Comparison of ENCODE assay signal across 28 cellular contexts in genomic region chr13:45249662-45250061, GRCh38. TPM values are rescaled to one million over a fixed set of nuclear protein-coding genes. Genes with fewer than 3 reads are reported as not detected.
"Had no signal": no experiment of that assay in that cellular context is flagged by ENCODE, and none has a peak within 500 bp of the region (broad histone marks: within the 10 kb centered on the region; RNA-seq: fewer than 3 reads in every experiment).

No MANE protein-coding gene starts in this region.

- H3K9me3 Mint-ChIP-seq: mesothelial cell of epicardium; natural killer cell treated with Interleukin-12 subunit alpha and Interleukin-12 subunit beta and Interleukin-15 and Interleukin-18, amount 100 ng/mL, for 72 hours; neural crest cell; stimulated activated naive CD8-positive, alpha-beta T cell treated with anti-CD3 and anti-CD28 coated beads, Interleukin-15, Interleukin-2, amounts not matched to agents 100 ng/mL and 50 ng/mL, for 24 hours had no signal

- H3K36me3 ChIP-seq: right lobe of liver, thoracic aorta, transverse colon, uterus had no signal

- ATAC-seq: esophagus mucosa; gastrocnemius medialis; heart left ventricle; left ventricle myocardium superior; lower lobe of right lung; mucosa of descending colon; natural killer cell treated with Interleukin-12 subunit alpha and Interleukin-12 subunit beta and Interleukin-15 and Interleukin-18, amount 100 ng/mL, for 72 hours; right lobe of liver; stimulated activated naive B cell treated with anti-CD40 and anti-IgM and Interleukin-4, amounts not matched to agents 10 μg/mL and 1 μg/mL and 100 μg/mL, for 72 hours; upper lobe of right lung had no signal

- H3K27me3 Mint-ChIP-seq: naive B cell; natural killer cell treated with Interleukin-12 subunit alpha and Interleukin-12 subunit beta and Interleukin-15 and Interleukin-18, amount 100 ng/mL, for 72 hours; progenitor cell of endocrine pancreas; stimulated activated naive B cell treated with anti-CD40 and anti-IgM and Interleukin-4, amounts not matched to agents 10 μg/mL and 1 μg/mL and 100 μg/mL, for 72 hours; stimulated activated naive CD8-positive, alpha-beta T cell treated with anti-CD3 and anti-CD28 coated beads, Interleukin-15, Interleukin-2, amounts not matched to agents 100 ng/mL and 50 ng/mL, for 24 hours had no signal

- H3K4me3 ChIP-seq: dorsolateral prefrontal cortex, gastrocnemius medialis, heart left ventricle, hepatocyte, lower lobe of right lung, mucosa of descending colon, right lobe of liver, thoracic aorta, transverse colon, upper lobe of right lung, uterus had no signal

- DNase-seq: dorsolateral prefrontal cortex; effector CD4-positive, alpha-beta T cell; foreskin fibroblast; gastrocnemius medialis; heart left ventricle; left ventricle myocardium superior; lower lobe of right lung; mucosa of descending colon; naive B cell; right lobe of liver; small intestine; stimulated activated CD4-positive, alpha-beta T cell treated with anti-CD3 and anti-CD28 coated beads, Interleukin-15, amount 100 ng/mL, for 24 hours; stimulated activated CD4-positive, alpha-beta T cell treated with anti-CD3 and anti-CD28 coated beads, Interleukin-2, amount 100 ng/mL, for 48 hours; stimulated activated naive B cell treated with anti-CD40 and anti-IgM and Interleukin-4, amounts not matched to agents 10 μg/mL and 1 μg/mL and 100 μg/mL, for 72 hours; transverse colon; upper lobe of right lung; uterus had no signal

- H3K4me2 ChIP-seq: hepatocyte had no signal

- H2AFZ ChIP-seq: hepatocyte, parathyroid adenoma had no signal

- H3K4me1 Mint-ChIP-seq: mesothelial cell of epicardium; naive B cell; neural crest cell; stimulated activated naive B cell treated with anti-CD40 and anti-IgM and Interleukin-4, amounts not matched to agents 10 μg/mL and 1 μg/mL and 100 μg/mL, for 72 hours had no signal

- H3K27me3 ChIP-seq: dorsolateral prefrontal cortex, gastrocnemius medialis, heart left ventricle, hepatocyte, neutrophil, right lobe of liver, transverse colon, upper lobe of right lung, uterus had no signal

- H3K9ac ChIP-seq: parathyroid adenoma had no signal

- H3K9me3 ChIP-seq: gastrocnemius medialis, heart left ventricle, lower lobe of right lung, mucosa of descending colon, neutrophil, right lobe of liver, thoracic aorta, transverse colon, upper lobe of right lung, uterus had no signal

- H3K4me3 Mint-ChIP-seq: mesothelial cell of epicardium; naive B cell; natural killer cell treated with Interleukin-12 subunit alpha and Interleukin-12 subunit beta and Interleukin-15 and Interleukin-18, amount 100 ng/mL, for 72 hours; neural crest cell; stimulated activated naive B cell treated with anti-CD40 and anti-IgM and Interleukin-4, amounts not matched to agents 10 μg/mL and 1 μg/mL and 100 μg/mL, for 72 hours; stimulated activated naive CD8-positive, alpha-beta T cell treated with anti-CD3 and anti-CD28 coated beads, Interleukin-15, Interleukin-2, amounts not matched to agents 100 ng/mL and 50 ng/mL, for 24 hours had no signal

- H3K27ac Mint-ChIP-seq: mesothelial cell of epicardium; natural killer cell treated with Interleukin-12 subunit alpha and Interleukin-12 subunit beta and Interleukin-15 and Interleukin-18, amount 100 ng/mL, for 72 hours; progenitor cell of endocrine pancreas; stimulated activated naive B cell treated with anti-CD40 and anti-IgM and Interleukin-4, amounts not matched to agents 10 μg/mL and 1 μg/mL and 100 μg/mL, for 72 hours; stimulated activated naive CD8-positive, alpha-beta T cell treated with anti-CD3 and anti-CD28 coated beads, Interleukin-15, Interleukin-2, amounts not matched to agents 100 ng/mL and 50 ng/mL, for 24 hours had no signal

- H3K4me1 ChIP-seq: lower lobe of right lung, parathyroid adenoma, right lobe of liver, upper lobe of right lung, uterus had no signal

- H3K27ac ChIP-seq: epithelial cell of prostate, gastrocnemius medialis, heart left ventricle, hepatocyte, lower lobe of right lung, neutrophil, parathyroid adenoma, right lobe of liver, thoracic aorta, transverse colon, upper lobe of right lung, uterus had no signal

RNA-seq across cellular contexts. Expression of gene KCTD4, which starts 48.8 kb away (rescaled TPM):
- total RNA-seq: esophagus mucosa; gastrocnemius medialis; left ventricle myocardium superior; lower lobe of right lung; mesothelial cell of epicardium; natural killer cell treated with Interleukin-12 subunit alpha and Interleukin-12 subunit beta and Interleukin-15 and Interleukin-18, amount 100 ng/mL, for 72 hours; neural crest cell; progenitor cell of endocrine pancreas; right lobe of liver; thoracic aorta; upper lobe of right lung; uterus had no signal
